8 cellular contexts compared by ENCODE assay signal in the genomic region with DNA sequence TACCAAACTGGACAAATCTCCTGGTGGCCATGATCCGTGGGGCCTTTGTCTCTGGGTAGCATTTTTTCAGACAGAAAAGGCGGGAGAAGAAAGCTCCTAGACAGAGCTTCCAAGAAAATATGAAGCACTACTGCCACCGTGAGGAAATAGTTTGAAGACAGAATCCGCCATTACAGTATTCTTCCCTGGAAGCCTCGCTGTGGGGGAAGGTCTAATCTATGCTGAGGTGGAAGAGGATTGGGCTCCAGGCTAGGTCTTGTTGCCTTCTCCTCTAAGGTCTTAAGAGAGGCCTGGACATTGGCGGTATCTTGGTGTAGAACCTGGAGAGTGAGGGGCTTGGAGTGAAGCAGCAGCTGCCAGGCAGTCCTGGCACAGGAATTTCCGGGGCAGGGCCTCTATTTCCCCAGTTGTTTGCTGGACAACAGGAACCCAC.
DNase-seq lines count a peak whose midpoint lies in the region; ATAC-seq and TF ChIP-seq lines count a peak whose summit lies in the region.

No MANE protein-coding gene starts in this region.

- in situ Hi-C loops in gastrocnemius medialis (cut with MboI; ENCODE audit: low sequenced_read_pairs in 4 of 4) = no loop called here

- H3K9ac ChIP-seq in skeletal muscle tissue (ENCODE audit: low read depth in 1 of 3, low read length in 3 of 3) = peak overlapping the region in 1 of 3 donors; percentile 32

- TF ChIP-seq CTCF in gastrocnemius medialis (IDR thresholded peaks at IDR 0.05 in 4 of 5, conservative IDR thresholded peaks at IDR 0.05 in 1 of 5) = peak in 2 of 5 experiments; percentile 54 to 58

- H3K27me3 ChIP-seq in skeletal muscle tissue (ENCODE audit: control insufficient read depth in 3 of 3, insufficient read depth in 3 of 3, low read length in 3 of 3) (no peaks in the 10 kb centered on the region), gastrocnemius medialis (no peaks in the 10 kb centered on the region)

- H3K27ac ChIP-seq in skeletal muscle tissue (ENCODE audit: low read depth, low read length) (peak overlapping the region; percentile 19), gastrocnemius medialis (peak overlapping the region in 2 of 4 donors; percentile 30 to 54)

- H3K36me3 ChIP-seq in skeletal muscle tissue (ENCODE audit: control insufficient read depth in 3 of 3, insufficient read depth in 3 of 3, low read length in 3 of 3) = no peaks in the 10 kb centered on the region
- H3K36me3 ChIP-seq in gastrocnemius medialis = no peaks in the 10 kb centered on the region

- intact Hi-C loops in gastrocnemius medialis (cut with DNase I; ENCODE audit: low total_unique reads) = loop anchor here (1.0 kb wide), 1 partner anchor 52 kb away; no protein-coding TSS in a partner anchor

- peaks cover 0 to 16% (median 0%) of the 10 kb centered on the region in 3 donors for H3K4me1 ChIP-seq in skeletal muscle tissue (ENCODE audit: control insufficient read depth in 3 of 3, insufficient read depth in 3 of 3, low read length in 3 of 3)
- H3K4me1 ChIP-seq in gastrocnemius medialis = no peaks in the 10 kb centered on the region

- no peak for TF ChIP-seq POLR2A in gastrocnemius medialis (IDR thresholded peaks at IDR 0.05)

- H3K9me3 ChIP-seq in skeletal muscle tissue (ENCODE audit: control insufficient read depth in 3 of 3, low read length in 3 of 3) (no peaks in the 10 kb centered on the region), gastrocnemius medialis (no peaks in the 10 kb centered on the region)

- peak; percentile 11 for DNase-seq in NCI-H2029 (lab: John Stamatoyannopoulos, UW)
- no peak for DNase-seq in NCI-H2029 treated with DMSO at 0.1 percent for 48 hours (lab: John Stamatoyannopoulos, UW)
- DNase-seq in LHCN-M2 (ENCODE audit: low read depth) = peak; percentile 32
- peak; percentile 64 for DNase-seq in dedifferentiated amniotic fluid mesenchymal stem cell (ENCODE audit: extremely low spot score)
- no peak for DNase-seq in gastrocnemius medialis
- DNase-seq in ecto neural progenitor cell (ENCODE audit: low spot score) = no peak
- no peak for DNase-seq in COLO668 (lab: John Stamatoyannopoulos, UW; ENCODE audit: unreplicated experiment)

- H3K4me3 ChIP-seq in skeletal muscle tissue (ENCODE audit: low read length in 3 of 3) (peak overlapping the region in 1 of 3 donors; percentile 63), gastrocnemius medialis (peak overlapping the region in 2 of 4 donors; percentile 47 to 56)

- ATAC-seq in gastrocnemius medialis = no peak

Comparison
In these comparisons a context has a peak if more than half of its experiments do, and no peak if none do; other contexts are left out.
1. DNase-seq: peak in NCI-H2029 (single experiment), LHCN-M2 (single experiment) and dedifferentiated amniotic fluid mesenchymal stem cell (single experiment); none in NCI-H2029 treated with DMSO at 0.1 percent for 48 hours (single experiment), gastrocnemius medialis (0 of 2), ecto neural progenitor cell (single experiment) and COLO668 (single experiment).